1 cellular context compared by ENCODE assay signal in genomic region chr12:6470375-6471163, GRCh38.
TF ChIP-seq lines count a peak whose summit lies in the region.

VAMP1 (minus strand) TSS chr12:6470677; CDS start chr12:6470531, 146 bp downstream.

TF ChIP-seq in HepG2, 621 proteins besides CTCF, POLR2A, EP300 and RAD21 (continued from another document and continues in another):
- TF ChIP-seq REST (IDR thresholded peaks at IDR 0.05; ENCODE audit: borderline replicate concordance in 1 of 2, low read depth in 1 of 2, low read length in 2 of 2) (peak in 1 of 2 experiments; percentile 57; a peak in 1 of 4 replicates), DRAP1 (CRISPR knock-in tag; IDR thresholded peaks at IDR 0.05) (peak; percentile 100), RCOR2 (CRISPR knock-in tag; IDR thresholded peaks at IDR 0.05) (no peak; the same call in 1 of the 2 replicates), ZNF619 (CRISPR knock-in tag; IDR thresholded peaks at IDR 0.05) (no peak; the same call in none of the 2 replicates), ZNF724P (CRISPR knock-in tag; IDR thresholded peaks at IDR 0.05; ENCODE audit: borderline replicate concordance) (no peak), ERF (CRISPR knock-in tag; IDR thresholded peaks at IDR 0.05) (peak; percentile 81), SMARCE1 (IDR thresholded peaks at IDR 0.05; ENCODE audit: borderline replicate concordance) (no peak), NFRKB (IDR thresholded peaks at IDR 0.05) (no peak), HNF4G (IDR thresholded peaks at IDR 0.05; ENCODE audit: borderline replicate concordance, low read depth, low read length) (0 out of 2 replicates have a peak, but pooled peaks have one; percentile 6), HNF4G (CRISPR knock-in tag; IDR thresholded peaks at IDR 0.05; ENCODE audit: borderline replicate concordance, low read depth) (no peak), ZNF34 (CRISPR knock-in tag; IDR thresholded peaks at IDR 0.05; ENCODE audit: borderline replicate concordance) (no peak), ZNF839 (CRISPR knock-in tag; IDR thresholded peaks at IDR 0.05; ENCODE audit: borderline replicate concordance) (peak; percentile 49; the same call in 1 of the 2 replicates), ZNF513 (CRISPR knock-in tag; conservative IDR thresholded peaks at IDR 0.05) (no peak), SMAD3 (CRISPR knock-in tag; IDR thresholded peaks at IDR 0.05) (no peak), DMAP1 (CRISPR knock-in tag; IDR thresholded peaks at IDR 0.05) (no peak; the same call in 1 of the 2 replicates), ZNF782 (CRISPR knock-in tag; IDR thresholded peaks at IDR 0.05; ENCODE audit: borderline replicate concordance) (no peak), ZFY (CRISPR knock-in tag; IDR thresholded peaks at IDR 0.05) (peak; percentile 68), PAXIP1 (CRISPR knock-in tag; conservative IDR thresholded peaks at IDR 0.05) (no peak; the same call in 1 of the 2 replicates), SALL1 (CRISPR knock-in tag; IDR thresholded peaks at IDR 0.05) (peak; percentile 80), ZNF800 (CRISPR knock-in tag; IDR thresholded peaks at IDR 0.05) (peak; percentile 25; the same call in 1 of the 2 replicates), REPIN1 (CRISPR knock-in tag; IDR thresholded peaks at IDR 0.05; ENCODE audit: borderline replicate concordance, low read depth) (peak; percentile 93), ZNF546 (CRISPR knock-in tag; conservative IDR thresholded peaks at IDR 0.05) (no peak), HNF1B (CRISPR knock-in tag; IDR thresholded peaks at IDR 0.05) (peak; percentile 92; the same call in 1 of the 2 replicates), USF2 (IDR thresholded peaks at IDR 0.05; ENCODE audit: low read depth, low read length) (no peak), USF2 (CRISPR knock-in tag; IDR thresholded peaks at IDR 0.05; ENCODE audit: borderline replicate concordance) (no peak; the same call in 1 of the 2 replicates), ZNF160 (CRISPR knock-in tag; IDR thresholded peaks at IDR 0.05) (peak; percentile 90), ZNF17 (CRISPR knock-in tag; IDR thresholded peaks at IDR 0.05) (no peak), KLF9 (CRISPR knock-in tag; IDR thresholded peaks at IDR 0.05; ENCODE audit: low read depth) (0 out of 2 replicates have a peak, but pooled peaks have one; percentile 36), PITX1 (CRISPR knock-in tag; IDR thresholded peaks at IDR 0.05) (no peak), MIER3 (CRISPR knock-in tag; IDR thresholded peaks at IDR 0.05; ENCODE audit: borderline replicate concordance) (peak; percentile 56; the same call in 1 of the 2 replicates), ATF6 (CRISPR knock-in tag; conservative IDR thresholded peaks at IDR 0.05) (0 out of 2 replicates have a peak, but pooled peaks have one; percentile 71), KMT2B (CRISPR knock-in tag; IDR thresholded peaks at IDR 0.05) (peak; percentile 76), PATZ1 (CRISPR knock-in tag; IDR thresholded peaks at IDR 0.05) (no peak; the same call in none of the 2 replicates), MBNL3 (CRISPR knock-in tag; conservative IDR thresholded peaks at IDR 0.05) (no peak), ZNF576 (CRISPR knock-in tag; IDR thresholded peaks at IDR 0.05) (peak; percentile 89), ZNF317 (CRISPR knock-in tag; IDR thresholded peaks at IDR 0.05) (peak; percentile 87), TP53 (CRISPR knock-in tag; conservative IDR thresholded peaks at IDR 0.05) (0 out of 2 replicates have a peak, but pooled peaks have one; percentile 40), CREBL2 (CRISPR knock-in tag; IDR thresholded peaks at IDR 0.05; ENCODE audit: borderline replicate concordance) (no peak; the same call in 1 of the 2 replicates), ZNF776 (CRISPR knock-in tag; IDR thresholded peaks at IDR 0.05) (peak; percentile 75), GATA4 (IDR thresholded peaks at IDR 0.05; ENCODE audit: borderline replicate concordance, low read depth) (peak; percentile 90), EHMT2 (IDR thresholded peaks at IDR 0.05; ENCODE audit: borderline replicate concordance, low read depth, low read length) (no peak), ZFX (CRISPR knock-in tag; IDR thresholded peaks at IDR 0.05; ENCODE audit: low read depth) (peak; percentile 86)
